Comparison of ENCODE assay signal across 18 cellular contexts in genomic region chr22:50713571-50714056, GRCh38. TPM values are rescaled to one million over a fixed set of nuclear protein-coding genes. Genes with fewer than 3 reads are reported as not detected.
DNase-seq lines count a peak whose midpoint lies in the region; ATAC-seq and TF ChIP-seq lines count a peak whose summit lies in the region.
"Had no signal": no experiment of that assay in that cellular context is flagged by ENCODE, and none has a peak within 500 bp of the region (broad histone marks: within the 10 kb centered on the region; RNA-seq: fewer than 3 reads in every experiment).

No MANE protein-coding gene starts in this region.

- H3K36me3 ChIP-seq in RWPE2 (ENCODE audit: low read depth) (no peaks in the 10 kb centered on the region), sigmoid colon (peaks cover 0 to 3% (median 0%) of the 10 kb centered on the region in 4 donors)
- H3K36me3 ChIP-seq: BE2C, prostate gland had no signal

- H3K27me3 ChIP-seq in RWPE2 (ENCODE audit: insufficient read depth, poor library complexity, severe bottlenecking) (no peaks in the 10 kb centered on the region), sigmoid colon (no peaks in the 10 kb centered on the region)
- H3K27me3 ChIP-seq: BE2C had no signal

- DNase-seq in RWPE2 (ENCODE audit: low spot score) (peak; percentile 22), epidermal melanocyte (ENCODE audit: insufficient read length, low spot score) (peak; percentile 98), left lobe of liver (ENCODE audit: low spot score) (no peak), sigmoid colon (peak; percentile 62), NCI-H510A (lab: John Stamatoyannopoulos, UW) (no peak), NCI-H146 treated with DMSO at 0.1 percent for 48 hours (lab: John Stamatoyannopoulos, UW; ENCODE audit: unreplicated experiment) (no peak)
- DNase-seq: activated CD4-positive, alpha-beta T cell treated with anti-CD3 and anti-CD28 coated beads for 36 hours; activated CD8-positive, alpha-beta memory T cell treated with anti-CD3 and anti-CD28 coated beads, Interleukin-2, amount 50 U/mL, for 48 hours; activated naive CD4-positive, alpha-beta T cell treated with anti-CD3 and anti-CD28 coated beads, Interleukin-2, amount 10 ng/mL, durations not matched to agents 7 days and 5 days; BE2C; DMS79; effector CD4-positive, alpha-beta T cell; NCI-H1417 treated with DMSO at 0.1 percent for 48 hours; SHP77 had no signal

- peak in 1 of 4 donors; percentile 69 for TF ChIP-seq EP300 in sigmoid colon (IDR thresholded peaks at IDR 0.05)

- TF ChIP-seq CTCF in RWPE2 (IDR thresholded peaks at IDR 0.05; ENCODE audit: poor library complexity, severe bottlenecking) (no peak), sigmoid colon (IDR thresholded peaks at IDR 0.05) (no peak)

- ATAC-seq in RWPE2 (ENCODE audit: low read depth) (no peak), left lobe of liver (peak; percentile 35), GM21515 (IDR thresholded peaks at IDR 0.05; ENCODE audit: unreplicated experiment) (no peak), HG02885 (IDR thresholded peaks at IDR 0.05; ENCODE audit: poor library complexity, unreplicated experiment) (no peak)
- ATAC-seq: activated CD4-positive, alpha-beta T cell treated with anti-CD3 and anti-CD28 coated beads for 36 hours had no signal

- no peaks in the 10 kb centered on the region for H3K4me1 ChIP-seq in RWPE2 (ENCODE audit: insufficient read depth, poor library complexity, severe bottlenecking)
- peaks cover 0 to 4% (median 0%) of the 10 kb centered on the region in 4 donors for H3K4me1 ChIP-seq in sigmoid colon
- H3K4me1 ChIP-seq: BE2C, prostate gland had no signal

- H3K9me3 ChIP-seq in RWPE2 (ENCODE audit: severe bottlenecking), result no peaks in the 10 kb centered on the region
- H3K9me3 ChIP-seq in sigmoid colon, result no peaks in the 10 kb centered on the region
- H3K9me3 ChIP-seq: BE2C, prostate gland had no signal

- TF ChIP-seq POLR2A in sigmoid colon (IDR thresholded peaks at IDR 0.05), result no peak

- H3K4me3 ChIP-seq in RWPE2 (ENCODE audit: severe bottlenecking) (no peak overlapping the region), sigmoid colon (no peak overlapping the region)
- H3K4me3 ChIP-seq: prostate gland had no signal

- intact Hi-C loops in sigmoid colon (cut with DNase I), result no loop called here

- 31 to 71% methylated on average over 5 of the region's 5 CpGs for WGBS in sigmoid colon, 2 donors

- no peak overlapping the region for H3K27ac ChIP-seq in RWPE2 (ENCODE audit: poor library complexity, severe bottlenecking)
- peak overlapping the region in 1 of 4 donors; percentile 19 for H3K27ac ChIP-seq in sigmoid colon
- H3K27ac ChIP-seq: prostate gland had no signal

RNA-seq across cellular contexts. Expression of gene ACR, which starts 24.4 kb away (rescaled TPM):
- total RNA-seq in left lobe of liver, result 0.83 TPM
- under 1 TPM in 1 of 4 donors, not detected in 3; 0.68 TPM for total RNA-seq in sigmoid colon
- under 1 TPM in 1 of 3 donors, not detected in 2; 0.06 TPM for polyA plus RNA-seq in sigmoid colon
- total RNA-seq: activated CD4-positive, alpha-beta T cell treated with anti-CD3 and anti-CD28 coated beads for 36 hours; LHCN-M2 had no signal

RNA-seq across cellular contexts. Expression of gene SHANK3, which starts 41.0 kb away (rescaled TPM):
- 22.8 TPM for total RNA-seq in left lobe of liver
- total RNA-seq in sigmoid colon, result 10 to 100 TPM in 1 of 4 donors, 1 to 10 TPM in 3; 2.5 to 14.4 (median 3.7) TPM
- polyA plus RNA-seq in sigmoid colon, result 1 to 10 TPM in 1 of 3 donors, under 1 TPM in 2; 0.23 to 6.6 (median 0.60) TPM

Comparison
In these comparisons a context has a peak if more than half of its experiments do, and no peak if none do; other contexts are left out.
1. DNase-seq: peak in RWPE2 (single experiment), epidermal melanocyte (single experiment) and sigmoid colon (single experiment); none in left lobe of liver (single experiment), NCI-H510A (single experiment) and NCI-H146 treated with DMSO at 0.1 percent for 48 hours (single experiment).